5 cellular contexts compared by ENCODE assay signal in genomic region chr15:29874977-29875376, GRCh38.
"Had no signal": no experiment of that assay in that cellular context is flagged by ENCODE, and none has a peak within 500 bp of the region (broad histone marks: within the 10 kb centered on the region; RNA-seq: fewer than 3 reads in every experiment).

No MANE protein-coding gene starts in this region.

- ATAC-seq: GM23338 had no signal

- H3K4me3 Mint-ChIP-seq: GM23338, H9 had no signal

- H3K9me3 Mint-ChIP-seq: GM23338, H9 had no signal

- H3K27ac Mint-ChIP-seq: GM23338, H9 had no signal

- DNase-seq: H9, HCEC 1CT, IMR-90, KBM-7 had no signal
